11 cellular contexts compared by ENCODE assay signal in the genomic region with DNA sequence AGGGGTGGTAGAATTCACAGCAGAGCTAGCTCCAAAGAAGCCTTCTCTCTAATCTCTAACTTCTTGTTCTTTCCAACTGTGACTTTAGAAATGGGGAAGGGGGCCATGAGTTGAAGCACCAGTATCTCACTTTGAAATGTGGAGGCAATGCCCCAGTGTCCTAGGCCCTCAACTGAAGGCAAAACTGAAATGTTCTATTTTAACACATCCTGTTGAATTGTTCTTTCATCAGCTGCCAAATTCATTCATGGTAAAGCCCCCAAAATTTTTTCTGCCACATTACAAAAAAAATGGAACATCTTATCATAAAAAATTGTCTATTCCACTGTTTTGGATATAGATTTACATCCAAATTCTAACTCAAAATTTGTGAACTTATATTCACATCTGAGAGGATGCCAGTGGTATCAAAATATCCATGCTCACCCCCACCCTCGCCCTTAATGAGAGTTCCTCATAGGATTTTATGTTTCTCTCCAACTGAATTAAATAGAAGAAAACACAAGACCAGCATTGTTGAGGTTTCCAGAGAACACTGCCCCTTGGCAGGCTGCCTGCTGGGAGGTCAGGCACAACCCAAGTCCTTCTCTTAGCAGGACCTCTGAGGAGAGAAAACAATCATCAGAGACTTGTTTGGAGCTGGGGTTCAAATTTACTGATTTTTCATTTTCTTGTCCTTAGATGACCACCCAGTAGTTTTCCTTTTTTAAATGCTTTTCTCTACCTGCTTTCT.
DNase-seq lines count a peak whose midpoint lies in the region; ATAC-seq and TF ChIP-seq lines count a peak whose summit lies in the region.
"Had no signal": no experiment of that assay in that cellular context is flagged by ENCODE, and none has a peak within 500 bp of the region (broad histone marks: within the 10 kb centered on the region; RNA-seq: fewer than 3 reads in every experiment).

No MANE protein-coding gene starts in this region.

- peaks cover 0 to 15% (median 2%) of the 10 kb centered on the region in 11 donors for H3K9me3 Mint-ChIP-seq in naive thymus-derived CD4-positive, alpha-beta T cell

- no peaks in the 10 kb centered on the region for H3K27me3 ChIP-seq in A673 (replicated peaks; ENCODE audit: insufficient read depth, low read depth, low read length, poor library complexity)
- no peaks in the 10 kb centered on the region for H3K27me3 ChIP-seq in naive thymus-derived CD4-positive, alpha-beta T cell (ENCODE audit: control insufficient read depth in 2 of 2, insufficient read depth in 2 of 2, low read length in 2 of 2)

- no peak for TF ChIP-seq CTCF in A673 (conservative IDR thresholded peaks at IDR 0.05; ENCODE audit: low read depth, low read length)

- CTCF ChIA-PET in A673 (lab: Charles Lee): no interaction called here
- CTCF ChIA-PET in naive thymus-derived CD4-positive, alpha-beta T cell (lab: Charles Lee): interaction anchor here (0.6 kb wide), 1 partner anchor 287 kb away, joined by 3 read pairs; no protein-coding TSS in a partner anchor

- no peak for ATAC-seq in naive thymus-derived CD4-positive, alpha-beta T cell
- ATAC-seq in GM21529 (IDR thresholded peaks at IDR 0.05; ENCODE audit: unreplicated experiment): no peak

- peaks cover 12 to 79% (median 68%) of the 10 kb centered on the region in 7 donors for H3K4me1 Mint-ChIP-seq in naive thymus-derived CD4-positive, alpha-beta T cell

- intact Hi-C loops in A673 (cut with micrococcal nuclease; ENCODE audit: unreplicated experiment): no loop called here
- intact Hi-C loops in naive thymus-derived CD4-positive, alpha-beta T cell (cut with micrococcal nuclease): no loop called here

- H3K4me3 Mint-ChIP-seq in naive thymus-derived CD4-positive, alpha-beta T cell: peak overlapping the region in 3 of 10 donors; percentile 13 to 33 (median 23)
- H3K4me3 Mint-ChIP-seq: CD14-positive monocyte had no signal

- peak overlapping the region; percentile 98 for H3K27ac ChIP-seq in A673 (ENCODE audit: low read depth, low read length, poor library complexity, severe bottlenecking)
- H3K27ac ChIP-seq in naive thymus-derived CD4-positive, alpha-beta T cell (ENCODE audit: low read depth, low read length): no peak overlapping the region
- H3K27ac ChIP-seq: epithelial cell of prostate had no signal

- H3K27ac Mint-ChIP-seq in naive thymus-derived CD4-positive, alpha-beta T cell: peak overlapping the region; percentile 30 to 87 (median 77)

- no peak overlapping the region for H3K4me3 ChIP-seq in A673 (ENCODE audit: low read depth, low read length, poor library complexity, severe bottlenecking)
- no peak overlapping the region for H3K4me3 ChIP-seq in naive thymus-derived CD4-positive, alpha-beta T cell (ENCODE audit: low read length)

- POLR2A ChIA-PET in A673 (lab: Charles Lee; ENCODE audit: low non-redundant PET): no interaction called here
- POLR2A ChIA-PET in naive thymus-derived CD4-positive, alpha-beta T cell (lab: Charles Lee): no interaction called here

- BruUV-seq in A673 (replicated peaks; lab: Mats Ljungman, UMichigan): no TSS peak

- no peaks in the 10 kb centered on the region for H3K9me3 ChIP-seq in A673 (ENCODE audit: low read depth, low read length, poor library complexity, severe bottlenecking)
- H3K9me3 ChIP-seq in naive thymus-derived CD4-positive, alpha-beta T cell (ENCODE audit: control insufficient read depth in 2 of 3, low read length in 3 of 3): no peaks in the 10 kb centered on the region

- H3K36me3 Mint-ChIP-seq in naive thymus-derived CD4-positive, alpha-beta T cell: peaks cover 29 to 89% (median 81%) of the 10 kb centered on the region in 5 donors

- peaks cover 70% of the 10 kb centered on the region for H3K4me1 ChIP-seq in A673 (ENCODE audit: insufficient read depth, low read length, poor library complexity, severe bottlenecking)
- H3K4me1 ChIP-seq in naive thymus-derived CD4-positive, alpha-beta T cell (ENCODE audit: control insufficient read depth in 2 of 2, insufficient read depth in 2 of 2, low read length in 2 of 2): peaks cover 0 to 6% of the 10 kb centered on the region in 2 donors

- DNase-seq in A673 (ENCODE audit: low spot score) (no peak), LHCN-M2 (ENCODE audit: low read depth) (peak; percentile 59), dermis blood vessel endothelial cell (peak; percentile 64), UCSD-AML1 (lab: John Stamatoyannopoulos, UW; ENCODE audit: unreplicated experiment) (no peak), DMS153 treated with DMSO at 0.1 percent for 48 hours (lab: John Stamatoyannopoulos, UW; ENCODE audit: unreplicated experiment) (no peak), NCI-H187 treated with DMSO at 0.1 percent for 48 hours (lab: John Stamatoyannopoulos, UW) (no peak)
- DNase-seq in naive thymus-derived CD4-positive, alpha-beta T cell: peak in 2 of 9 donors; percentile 9 to 21
- DNase-seq: NCI-H1930 had no signal

- H3K27me3 Mint-ChIP-seq in naive thymus-derived CD4-positive, alpha-beta T cell: no peaks in the 10 kb centered on the region

- peaks cover 8% of the 10 kb centered on the region for H3K36me3 ChIP-seq in A673 (ENCODE audit: insufficient read depth, low read length, poor library complexity, severe bottlenecking)
- H3K36me3 ChIP-seq in naive thymus-derived CD4-positive, alpha-beta T cell (ENCODE audit: control insufficient read depth in 2 of 3, insufficient read depth in 3 of 3, low read length in 3 of 3): peaks cover 14 to 56% (median 18%) of the 10 kb centered on the region in 3 experiments

Comparison
In these comparisons a context has a peak if more than half of its experiments do, and no peak if none do; other contexts are left out.
1. DNase-seq: peak in LHCN-M2 (single experiment) and dermis blood vessel endothelial cell (single experiment); none in A673 (single experiment), UCSD-AML1 (single experiment), DMS153 treated with DMSO at 0.1 percent for 48 hours (single experiment) and NCI-H187 treated with DMSO at 0.1 percent for 48 hours (single experiment).